Comparison of ENCODE assay signal across 9 cellular contexts in genomic region chr1:91846007-91846620, GRCh38. TPM values are rescaled to one million over a fixed set of nuclear protein-coding genes. Genes with fewer than 3 reads are reported as not detected.
A peak's percentile ranks its signal among the peaks of the same experiment; 100 is the strongest.
DNase-seq lines count a peak whose midpoint lies in the region; ATAC-seq, FAIRE-seq and TF ChIP-seq lines count a peak whose summit lies in the region.
"Had no signal": no experiment of that assay in that cellular context is flagged by ENCODE, and none has a peak within 500 bp of the region (broad histone marks: within the 10 kb centered on the region; RNA-seq: fewer than 3 reads in every experiment).

No MANE protein-coding gene starts in this region.

- H3K9ac ChIP-seq in endodermal cell (ENCODE audit: extremely low read depth, low read length, poor library complexity, severe bottlenecking): no peak overlapping the region

- intact Hi-C loops in pancreas (cut with DNase I): no loop called here

- TF ChIP-seq CTCF in GM12865 (IDR thresholded peaks at IDR 0.05; ENCODE audit: insufficient read depth, low read depth, low read length, missing control alignments) (no peak), endodermal cell (conservative IDR thresholded peaks at IDR 0.05) (no peak), pancreas (IDR thresholded peaks at IDR 0.05) (no peak)

- FAIRE-seq in pancreas (lab: Jason Lieb, UNC): no peak

- peak overlapping the region; percentile 79 for H3K27ac Mint-ChIP-seq in endodermal cell
- H3K27ac Mint-ChIP-seq in naive thymus-derived CD8-positive, alpha-beta T cell: peak overlapping the region in 1 of 10 donors; percentile 37
- H3K27ac Mint-ChIP-seq in stimulated activated naive CD8-positive, alpha-beta T cell treated with anti-CD3 and anti-CD28 coated beads, Interleukin-15, amount 100 ng/mL, for 72 hours: no peak overlapping the region
- H3K27ac Mint-ChIP-seq: activated naive CD4-positive, alpha-beta T cell treated with anti-CD3 and anti-CD28 coated beads, Interleukin-2, amount 50 U/mL, for 24 hours had no signal

- H3K36me3 ChIP-seq in endodermal cell (ENCODE audit: control insufficient read depth, insufficient read depth, low read length): no peaks in the 10 kb centered on the region
- H3K36me3 ChIP-seq in pancreas: no peaks in the 10 kb centered on the region

- no peak overlapping the region for H3K4me3 Mint-ChIP-seq in endodermal cell
- H3K4me3 Mint-ChIP-seq in naive thymus-derived CD8-positive, alpha-beta T cell: no peak overlapping the region
- H3K4me3 Mint-ChIP-seq in stimulated activated naive CD8-positive, alpha-beta T cell treated with anti-CD3 and anti-CD28 coated beads, Interleukin-15, amount 100 ng/mL, for 72 hours: no peak overlapping the region
- H3K4me3 Mint-ChIP-seq: activated naive CD4-positive, alpha-beta T cell treated with anti-CD3 and anti-CD28 coated beads, Interleukin-2, amount 50 U/mL, for 24 hours had no signal

- H3K4me3 ChIP-seq in GM12865 (ENCODE audit: low read depth, low read length) (no peak overlapping the region), endodermal cell (ENCODE audit: low read length) (no peak overlapping the region), pancreas (no peak overlapping the region)

- DNase-seq in GM12865 (ENCODE audit: low read depth) (peak; percentile 40), NCI-H345 treated with DMSO at 0.1 percent for 48 hours (lab: John Stamatoyannopoulos, UW; ENCODE audit: unreplicated experiment) (peak; percentile 88), endodermal cell (no peak), pancreas (peak in 3 of 6 donors; percentile 44 to 60 (median 50)), T-helper 2 cell (no peak), C1 segment of cervical spinal cord (lab: John Stamatoyannopoulos, UW) (no peak)
- DNase-seq in naive thymus-derived CD8-positive, alpha-beta T cell: no peak
- DNase-seq in stimulated activated naive CD8-positive, alpha-beta T cell treated with anti-CD3 and anti-CD28 coated beads, Interleukin-15, amount 100 ng/mL, for 72 hours: no peak

- peaks cover 29% of the 10 kb centered on the region for H3K4me1 Mint-ChIP-seq in endodermal cell
- H3K4me1 Mint-ChIP-seq in naive thymus-derived CD8-positive, alpha-beta T cell: peaks cover 3 to 36% (median 11%) of the 10 kb centered on the region in 4 donors
- peaks cover 11% of the 10 kb centered on the region for H3K4me1 Mint-ChIP-seq in stimulated activated naive CD8-positive, alpha-beta T cell treated with anti-CD3 and anti-CD28 coated beads, Interleukin-15, amount 100 ng/mL, for 72 hours

- no peaks in the 10 kb centered on the region for H3K36me3 Mint-ChIP-seq in endodermal cell (ENCODE audit: low read depth)
- H3K36me3 Mint-ChIP-seq in naive thymus-derived CD8-positive, alpha-beta T cell: peaks cover 0 to 8% (median 0%) of the 10 kb centered on the region in 3 donors

- H3K27me3 ChIP-seq in endodermal cell (ENCODE audit: control insufficient read depth, insufficient read depth, low read length, poor library complexity, severe bottlenecking) (no peaks in the 10 kb centered on the region), pancreas (no peaks in the 10 kb centered on the region)

- H3K27me3 Mint-ChIP-seq in endodermal cell (ENCODE audit: insufficient read depth): no peaks in the 10 kb centered on the region
- no peaks in the 10 kb centered on the region for H3K27me3 Mint-ChIP-seq in naive thymus-derived CD8-positive, alpha-beta T cell
- H3K27me3 Mint-ChIP-seq in stimulated activated naive CD8-positive, alpha-beta T cell treated with anti-CD3 and anti-CD28 coated beads, Interleukin-15, amount 100 ng/mL, for 72 hours: no peaks in the 10 kb centered on the region
- H3K27me3 Mint-ChIP-seq: activated naive CD4-positive, alpha-beta T cell treated with anti-CD3 and anti-CD28 coated beads, Interleukin-2, amount 50 U/mL, for 24 hours had no signal

- H3K9me3 Mint-ChIP-seq in endodermal cell: no peaks in the 10 kb centered on the region
- H3K9me3 Mint-ChIP-seq in naive thymus-derived CD8-positive, alpha-beta T cell: peaks cover 0 to 11% (median 0%) of the 10 kb centered on the region in 9 donors
- no peaks in the 10 kb centered on the region for H3K9me3 Mint-ChIP-seq in stimulated activated naive CD8-positive, alpha-beta T cell treated with anti-CD3 and anti-CD28 coated beads, Interleukin-15, amount 100 ng/mL, for 72 hours
- H3K9me3 Mint-ChIP-seq: activated naive CD4-positive, alpha-beta T cell treated with anti-CD3 and anti-CD28 coated beads, Interleukin-2, amount 50 U/mL, for 24 hours had no signal

- POLR2A ChIA-PET in naive thymus-derived CD8-positive, alpha-beta T cell (lab: Charles Lee): no interaction called here

- no peaks in the 10 kb centered on the region for H3K9me3 ChIP-seq in endodermal cell (ENCODE audit: control insufficient read depth, low read length)
- H3K9me3 ChIP-seq in pancreas: no peaks in the 10 kb centered on the region

- H3K4me1 ChIP-seq in endodermal cell (ENCODE audit: control insufficient read depth, insufficient read depth, low read length) (peaks cover 6% of the 10 kb centered on the region), pancreas (peaks cover 10 to 29% (median 24%) of the 10 kb centered on the region in 3 donors)

- ATAC-seq in pancreas: peak; percentile 61 to 78 (median 74)
- ATAC-seq in naive thymus-derived CD8-positive, alpha-beta T cell: no peak
- no peak for ATAC-seq in stimulated activated naive CD8-positive, alpha-beta T cell treated with anti-CD3 and anti-CD28 coated beads, Interleukin-15, amount 100 ng/mL, for 72 hours

- 71 to 88% methylated on average over 5 to 6 of the region's 6 CpGs for WGBS in endodermal cell (ENCODE audit: insufficient coverage in 1 of 2, insufficient read length in 1 of 2), 2 experiments
- WGBS in pancreas, 2 donors: 10 to 14% methylated on average over 6 of the region's 6 CpGs

- H3K27ac ChIP-seq in endodermal cell (ENCODE audit: low read depth, low read length): no peak overlapping the region
- peak overlapping the region in 3 of 4 donors; percentile 26 to 45 (median 28) for H3K27ac ChIP-seq in pancreas

RNA-seq across cellular contexts. Expression of gene TGFBR3, which starts 39.8 kb away (rescaled TPM):
- total RNA-seq in endodermal cell (1 to 10 TPM; 8.1 to 8.5 TPM), pancreas (10 to 100 TPM in 5 of 6 donors, 1 to 10 TPM in 1; 7.3 to 34.8 (median 25.3) TPM)
- 6.0 TPM for polyA plus RNA-seq in endodermal cell (2013, experiment 1 of 2)
- 6.9 TPM for polyA plus RNA-seq in endodermal cell (2013, experiment 2 of 2)
- polyA plus RNA-seq in pancreas: 1 to 10 TPM; 6.0 to 9.0 TPM
- 10 to 100 TPM; 11.6 to 12.0 TPM for total RNA-seq in naive thymus-derived CD8-positive, alpha-beta T cell
- 10 to 100 TPM in 1 of 3 donors, 1 to 10 TPM in 2; 6.1 to 67.6 (median 9.5) TPM for polyA plus RNA-seq in naive thymus-derived CD8-positive, alpha-beta T cell

Comparison
In these comparisons a context has a peak if more than half of its experiments do, and no peak if none do; other contexts are left out.
1. DNase-seq: peak in GM12865 (single experiment) and NCI-H345 treated with DMSO at 0.1 percent for 48 hours (single experiment); none in endodermal cell (single experiment), naive thymus-derived CD8-positive, alpha-beta T cell (0 of 10), T-helper 2 cell (0 of 5), C1 segment of cervical spinal cord (0 of 14) and stimulated activated naive CD8-positive, alpha-beta T cell treated with anti-CD3 and anti-CD28 coated beads, Interleukin-15, amount 100 ng/mL, for 72 hours (0 of 2).
2. ATAC-seq: peak in pancreas (4 of 4); none in naive thymus-derived CD8-positive, alpha-beta T cell (0 of 2) and stimulated activated naive CD8-positive, alpha-beta T cell treated with anti-CD3 and anti-CD28 coated beads, Interleukin-15, amount 100 ng/mL, for 72 hours (single experiment).